In genomic region chr22:26952654-26953379, GRCh38 we compare ENCODE assay signal across 27 cellular contexts.
DNase-seq lines count a peak whose midpoint lies in the region; TF ChIP-seq lines count a peak whose summit lies in the region.
"Had no signal": no experiment of that assay in that cellular context is flagged by ENCODE, and none has a peak within 500 bp of the region (broad histone marks: within the 10 kb centered on the region; RNA-seq: fewer than 3 reads in every experiment).

No MANE protein-coding gene starts in this region.

- H3K9me3 Mint-ChIP-seq in glutamatergic neuron (ENCODE audit: unreplicated experiment): peaks cover 3% of the 10 kb centered on the region
- H3K9me3 Mint-ChIP-seq: activated T-cell treated with anti-CD3 and anti-CD28 coated beads, Interleukin-2, amount 50 U/mL, for 24 hours had no signal

- no peaks in the 10 kb centered on the region; the same call in 1 of the 2 replicates for H4K20me1 ChIP-seq in OCI-LY7 (ENCODE audit: insufficient read depth, low read length)

- H3K27me3 ChIP-seq in HUES48 (ENCODE audit: control insufficient read depth, insufficient read depth, low read length) (peaks cover 20% of the 10 kb centered on the region; the same call in 1 of the 2 replicates), trophoblast cell (ENCODE audit: insufficient read depth, low read length) (peaks cover 18% of the 10 kb centered on the region)

- peak; percentile 68 for DNase-seq in NCI-H69 (lab: John Stamatoyannopoulos, UW)
- DNase-seq in glutamatergic neuron: peak; percentile 30
- no peak for DNase-seq in trophoblast cell
- no peak for DNase-seq in OCI-LY7 (ENCODE audit: low spot score)
- no peak for DNase-seq in stimulated activated CD8-positive, alpha-beta memory T cell treated with anti-CD3 and anti-CD28 coated beads, Interleukin-4, amount 100 ng/mL, for 48 hours
- no peak for DNase-seq in activated CD4-positive, alpha-beta T cell treated with anti-CD3 and anti-CD28 coated beads, Interleukin-2, amount 50 U/mL, for 48 hours
- DNase-seq: activated CD4-positive, alpha-beta T cell treated with anti-CD3 and anti-CD28 coated beads for 48 hours; activated gamma-delta T cell; activated T-cell treated with anti-CD3 and anti-CD28 coated beads, Interleukin-2, amount 50 U/mL, for 24 hours; Calu3; cerebellar nuclear complex; DND-41; hippocampal formation; midbrain; naive thymus-derived CD4-positive, alpha-beta T cell; NCI-H1092; NCI-H2107; NCI-H446 treated with DMSO at 0.1 percent for 48 hours; NK-92 treated with Interleukin-12 subunit alpha and Interleukin-12 subunit beta, amount 100 ng/mL, for 24 hours; SHP77; SW 1271; T-helper 9 cell; upper lobe of right lung had no signal

- H3K79me2 ChIP-seq in trophoblast cell (ENCODE audit: control insufficient read depth, insufficient read depth, low read length, poor library complexity) (no peaks in the 10 kb centered on the region), OCI-LY7 (ENCODE audit: insufficient read depth, low read depth, low read length) (no peaks in the 10 kb centered on the region)

- no peak overlapping the region for H3K14ac ChIP-seq in trophoblast cell (ENCODE audit: low read length)

- H3K79me1 ChIP-seq in trophoblast cell (ENCODE audit: low read length): no peaks in the 10 kb centered on the region

- no peak overlapping the region for H3K18ac ChIP-seq in trophoblast cell (ENCODE audit: low read length)

- H3K9me2 ChIP-seq in OCI-LY7 (ENCODE audit: insufficient read depth, low read length): no peaks in the 10 kb centered on the region

- H3K4me3 Mint-ChIP-seq in glutamatergic neuron (ENCODE audit: unreplicated experiment): no peak overlapping the region
- H3K4me3 Mint-ChIP-seq: activated T-cell treated with anti-CD3 and anti-CD28 coated beads, Interleukin-2, amount 50 U/mL, for 24 hours; naive thymus-derived CD4-positive, alpha-beta T cell had no signal

- no peak overlapping the region for H4K91ac ChIP-seq in trophoblast cell (ENCODE audit: low read depth, low read length)

- no peaks in the 10 kb centered on the region for H3K36me3 Mint-ChIP-seq in glutamatergic neuron (ENCODE audit: unreplicated experiment)
- H3K36me3 Mint-ChIP-seq: CD14-positive monocyte had no signal

- WGBS in trophoblast cell (ENCODE audit: extremely low coverage, insufficient coverage, insufficient read length): no CpG with 5 or more reads among the region's 18 CpGs

- H2AK5ac ChIP-seq in trophoblast cell (ENCODE audit: low read length): no peak overlapping the region

- peaks cover 63% of the 10 kb centered on the region for H3K4me1 ChIP-seq in HUES48 (ENCODE audit: control insufficient read depth, insufficient read depth, low read length)
- no peaks in the 10 kb centered on the region for H3K4me1 ChIP-seq in trophoblast cell (ENCODE audit: control insufficient read depth in 1 of 2, insufficient read depth in 2 of 2, low read length in 2 of 2)
- no peaks in the 10 kb centered on the region for H3K4me1 ChIP-seq in OCI-LY7 (ENCODE audit: insufficient read depth, low read length, poor library complexity, severe bottlenecking)
- H3K4me1 ChIP-seq: upper lobe of right lung had no signal

- BruUV-seq in OCI-LY7 (replicated peaks; lab: Mats Ljungman, UMichigan): no TSS peak

- intact Hi-C loops in OCI-LY7 (cut with micrococcal nuclease; ENCODE audit: unreplicated experiment): no loop called here

- CTCF ChIA-PET in OCI-LY7 (lab: Charles Lee; ENCODE audit: unreplicated experiment): no interaction called here

- H3K27ac ChIP-seq in HUES48 (ENCODE audit: low read depth, low read length): peak overlapping the region; percentile 40
- no peak overlapping the region for H3K27ac ChIP-seq in trophoblast cell (ENCODE audit: low read depth, low read length)
- H3K27ac ChIP-seq in OCI-LY7 (ENCODE audit: low read depth, low read length, poor library complexity, severe bottlenecking): no peak overlapping the region
- H3K27ac ChIP-seq: skin epidermis, upper lobe of right lung, VCaP had no signal

- H3K4me2 ChIP-seq in trophoblast cell (ENCODE audit: low read length) (no peak overlapping the region), OCI-LY7 (ENCODE audit: low read length) (no peak overlapping the region)

- H3K4me1 Mint-ChIP-seq in glutamatergic neuron (ENCODE audit: low read depth, unreplicated experiment): peaks cover 7% of the 10 kb centered on the region
- H3K4me1 Mint-ChIP-seq: CD14-positive monocyte had no signal

- H3K9ac ChIP-seq in HUES48 (ENCODE audit: low read depth, low read length): no peak overlapping the region
- no peak overlapping the region for H3K9ac ChIP-seq in trophoblast cell (ENCODE audit: low read length)

- no peak overlapping the region for H4K8ac ChIP-seq in trophoblast cell (ENCODE audit: low read depth, low read length)

- no peak overlapping the region for H4K12ac ChIP-seq in trophoblast cell (ENCODE audit: low read depth, low read length)

- H3K23ac ChIP-seq in trophoblast cell (ENCODE audit: low read length): peak overlapping the region; percentile 27

- POLR2A ChIA-PET in OCI-LY7 (lab: Charles Lee): no interaction called here

- no peak overlapping the region for H2BK120ac ChIP-seq in trophoblast cell (ENCODE audit: insufficient read depth, low read length, poor library complexity)

- TF ChIP-seq CTCF in glutamatergic neuron (IDR thresholded peaks at IDR 0.05; ENCODE audit: partially characterized antibody, unreplicated experiment) (no peak), OCI-LY7 (conservative IDR thresholded peaks at IDR 0.05; ENCODE audit: low read length) (no peak)

- H2BK5ac ChIP-seq in trophoblast cell (ENCODE audit: low read depth, low read length, poor library complexity): no peak overlapping the region

- H2AFZ ChIP-seq in trophoblast cell (ENCODE audit: insufficient read depth, low read length, poor library complexity): no peak overlapping the region
- no peak overlapping the region for H2AFZ ChIP-seq in OCI-LY7 (ENCODE audit: low read length)

- no peak overlapping the region for H3K27ac Mint-ChIP-seq in glutamatergic neuron (ENCODE audit: unreplicated experiment)
- H3K27ac Mint-ChIP-seq: activated T-cell treated with anti-CD3 and anti-CD28 coated beads, Interleukin-2, amount 50 U/mL, for 24 hours; CD14-positive monocyte; naive thymus-derived CD4-positive, alpha-beta T cell had no signal

- peaks cover 7% of the 10 kb centered on the region for H3K27me3 Mint-ChIP-seq in glutamatergic neuron (ENCODE audit: unreplicated experiment)

- H2BK12ac ChIP-seq in trophoblast cell (ENCODE audit: low read length): no peak overlapping the region

- no peaks in the 10 kb centered on the region for H3K9me3 ChIP-seq in HUES48 (ENCODE audit: control insufficient read depth, insufficient read depth, low read length)
- no peaks in the 10 kb centered on the region for H3K9me3 ChIP-seq in trophoblast cell (ENCODE audit: insufficient read depth, low read depth, low read length)
- no peaks in the 10 kb centered on the region for H3K9me3 ChIP-seq in OCI-LY7 (ENCODE audit: low read length)
- H3K9me3 ChIP-seq: upper lobe of right lung had no signal

- H3K36me3 ChIP-seq in HUES48 (ENCODE audit: control insufficient read depth, insufficient read depth, low read length) (no peaks in the 10 kb centered on the region), trophoblast cell (ENCODE audit: control insufficient read depth in 1 of 2, insufficient read depth in 2 of 2, low read length in 2 of 2) (no peaks in the 10 kb centered on the region), OCI-LY7 (ENCODE audit: insufficient read depth, low read length) (no peaks in the 10 kb centered on the region)
- H3K36me3 ChIP-seq: upper lobe of right lung had no signal

- H3K4me3 ChIP-seq in HUES48 (ENCODE audit: low read depth, low read length) (peak overlapping the region; percentile 30), trophoblast cell (ENCODE audit: low read depth, low read length) (no peak overlapping the region), OCI-LY7 (ENCODE audit: low read depth, low read length, poor library complexity, severe bottlenecking) (no peak overlapping the region)
- H3K4me3 ChIP-seq: skin epidermis, upper lobe of right lung had no signal

- no peak overlapping the region for H3K4ac ChIP-seq in trophoblast cell (ENCODE audit: low read depth, low read length)

Comparison
In these comparisons a context has a peak if more than half of its experiments do, and no peak if none do; other contexts are left out.
1. DNase-seq: peak in NCI-H69 (single experiment) and glutamatergic neuron (single experiment); none in trophoblast cell (0 of 2), OCI-LY7 (single experiment), stimulated activated CD8-positive, alpha-beta memory T cell treated with anti-CD3 and anti-CD28 coated beads, Interleukin-4, amount 100 ng/mL, for 48 hours (single experiment) and activated CD4-positive, alpha-beta T cell treated with anti-CD3 and anti-CD28 coated beads, Interleukin-2, amount 50 U/mL, for 48 hours (0 of 2).